Comparison of ENCODE assay signal across 9 cellular contexts in the genomic region with DNA sequence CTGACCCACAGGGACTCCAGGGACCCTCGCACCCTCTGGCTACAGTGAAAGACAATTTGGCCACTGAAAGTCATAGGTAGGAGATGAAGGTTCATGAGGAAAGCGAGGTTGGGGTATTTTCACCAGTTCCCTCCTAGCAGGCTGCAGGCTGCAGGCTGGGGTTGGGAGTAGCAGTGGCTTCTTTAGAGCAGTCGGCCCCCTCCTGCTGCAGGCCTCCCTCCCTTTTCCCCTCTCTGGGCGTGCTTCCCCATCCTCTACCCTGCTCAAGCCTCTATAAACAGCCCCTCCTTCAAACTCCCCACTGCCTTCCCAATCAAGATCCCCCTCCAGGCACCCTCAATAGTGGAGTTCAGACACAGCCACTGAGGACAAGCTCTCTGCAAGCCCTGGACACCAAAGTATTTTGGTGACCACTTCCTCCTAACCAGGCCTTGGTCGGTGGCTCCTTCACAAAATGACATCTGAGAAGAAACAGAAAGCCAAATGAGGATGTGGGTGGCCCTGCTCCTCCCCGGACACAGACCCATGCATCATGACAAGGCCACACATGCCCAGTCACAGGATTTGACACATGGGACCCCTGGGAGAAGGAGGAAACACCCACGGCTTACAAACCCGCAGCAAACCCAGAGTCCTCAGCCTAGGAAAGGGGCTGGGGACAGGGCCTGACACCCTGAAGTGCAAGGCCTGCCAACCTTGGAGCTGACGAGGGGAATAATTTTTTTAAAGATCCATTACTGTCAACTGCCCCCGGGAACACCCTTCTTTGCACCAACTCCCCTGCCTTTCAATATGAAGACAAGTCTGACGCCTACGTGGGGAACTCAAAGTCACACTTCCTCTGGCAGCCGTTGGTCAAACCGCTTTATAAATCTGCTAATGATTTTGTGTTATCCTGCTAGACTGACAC. TPM values are rescaled to one million over a fixed set of nuclear protein-coding genes. Genes with fewer than 3 reads are reported as not detected.
DNase-seq lines count a peak whose midpoint lies in the region; ATAC-seq and TF ChIP-seq lines count a peak whose summit lies in the region.
"Had no signal": no experiment of that assay in that cellular context is flagged by ENCODE, and none has a peak within 500 bp of the region (broad histone marks: within the 10 kb centered on the region; RNA-seq: fewer than 3 reads in every experiment).

No MANE protein-coding gene starts in this region.

- H3K79me2 ChIP-seq in PC-9 (ENCODE audit: low read depth): no peaks in the 10 kb centered on the region

- no peak overlapping the region for H3K27ac ChIP-seq in PC-9

- no peak overlapping the region for H3K4me3 Mint-ChIP-seq in activated CD8-positive, alpha-beta T cell treated with anti-CD3 and anti-CD28 coated beads, Interleukin-2, amount 10 ng/mL, durations not matched to agents 7 days and 5 days
- H3K4me3 Mint-ChIP-seq in naive thymus-derived CD8-positive, alpha-beta T cell: peak overlapping the region in 1 of 10 donors; percentile 60
- no peak overlapping the region for H3K4me3 Mint-ChIP-seq in activated CD4-positive, alpha-beta T cell treated with anti-CD3 and anti-CD28 coated beads for 36 hours

- intact Hi-C loops in PC-9 (cut with micrococcal nuclease; ENCODE audit: unreplicated experiment): no loop called here
- intact Hi-C loops in activated CD4-positive, alpha-beta T cell treated with anti-CD3 and anti-CD28 coated beads for 36 hours (cut with DNase I, micrococcal nuclease): no loop called here

- H3K36me3 ChIP-seq in PC-9 (ENCODE audit: low read depth): no peaks in the 10 kb centered on the region

- no peaks in the 10 kb centered on the region for H3K9me3 Mint-ChIP-seq in activated CD8-positive, alpha-beta T cell treated with anti-CD3 and anti-CD28 coated beads, Interleukin-2, amount 10 ng/mL, durations not matched to agents 7 days and 5 days (ENCODE audit: insufficient read depth)
- H3K9me3 Mint-ChIP-seq in naive thymus-derived CD8-positive, alpha-beta T cell: no peaks in the 10 kb centered on the region
- H3K9me3 Mint-ChIP-seq in activated CD4-positive, alpha-beta T cell treated with anti-CD3 and anti-CD28 coated beads for 36 hours (ENCODE audit: low read depth): no peaks in the 10 kb centered on the region

- peaks cover 27% of the 10 kb centered on the region for H3K4me1 Mint-ChIP-seq in activated CD8-positive, alpha-beta T cell treated with anti-CD3 and anti-CD28 coated beads, Interleukin-2, amount 10 ng/mL, durations not matched to agents 7 days and 5 days (ENCODE audit: low read depth)
- peaks cover 0 to 37% (median 3%) of the 10 kb centered on the region in 4 donors for H3K4me1 Mint-ChIP-seq in naive thymus-derived CD8-positive, alpha-beta T cell
- peaks cover 2% of the 10 kb centered on the region for H3K4me1 Mint-ChIP-seq in activated CD4-positive, alpha-beta T cell treated with anti-CD3 and anti-CD28 coated beads for 36 hours

- no peaks in the 10 kb centered on the region for H3K9me2 ChIP-seq in PC-9 (ENCODE audit: insufficient read depth)

- POLR2A ChIA-PET in activated CD8-positive, alpha-beta T cell treated with anti-CD3 and anti-CD28 coated beads, Interleukin-2, amount 10 ng/mL, durations not matched to agents 7 days and 5 days (lab: Charles Lee): no interaction called here
- POLR2A ChIA-PET in naive thymus-derived CD8-positive, alpha-beta T cell (lab: Charles Lee): no interaction called here
- POLR2A ChIA-PET in PC-9 (lab: Charles Lee; ENCODE audit: unreplicated experiment): interaction anchor here (0.8 kb wide), 1 partner anchor 87 kb away, joined by 4 read pairs; no protein-coding TSS in a partner anchor
- POLR2A ChIA-PET in activated CD4-positive, alpha-beta T cell treated with anti-CD3 and anti-CD28 coated beads for 36 hours (lab: Charles Lee): no interaction called here

- no peak overlapping the region for H3K4me2 ChIP-seq in PC-9

- no peak overlapping the region for H3K4me3 ChIP-seq in PC-9

- BruUV-seq in PC-9 (replicated peaks; lab: Mats Ljungman, UMichigan): no TSS peak

- peak; percentile 63 for ATAC-seq in HG03045 (IDR thresholded peaks at IDR 0.05; ENCODE audit: unreplicated experiment)
- peak; percentile 36 for ATAC-seq in activated CD8-positive, alpha-beta T cell treated with anti-CD3 and anti-CD28 coated beads, Interleukin-2, amount 10 ng/mL, durations not matched to agents 7 days and 5 days
- no peak for ATAC-seq in naive thymus-derived CD8-positive, alpha-beta T cell
- no peak for ATAC-seq in activated CD4-positive, alpha-beta T cell treated with anti-CD3 and anti-CD28 coated beads for 36 hours

- no peak overlapping the region for H2AFZ ChIP-seq in PC-9

- peaks cover 8% of the 10 kb centered on the region for H3K27me3 Mint-ChIP-seq in activated CD8-positive, alpha-beta T cell treated with anti-CD3 and anti-CD28 coated beads, Interleukin-2, amount 10 ng/mL, durations not matched to agents 7 days and 5 days (ENCODE audit: low read depth)
- no peaks in the 10 kb centered on the region for H3K27me3 Mint-ChIP-seq in naive thymus-derived CD8-positive, alpha-beta T cell
- no peaks in the 10 kb centered on the region for H3K27me3 Mint-ChIP-seq in activated CD4-positive, alpha-beta T cell treated with anti-CD3 and anti-CD28 coated beads for 36 hours

- no peaks in the 10 kb centered on the region for H3K9me3 ChIP-seq in PC-9 (ENCODE audit: insufficient read depth, low read depth)

- H3K4me1 ChIP-seq in PC-9 (replicated peaks; ENCODE audit: insufficient read depth): no peaks in the 10 kb centered on the region

- no peak for TF ChIP-seq CTCF in PC-9 (conservative IDR thresholded peaks at IDR 0.05)

- no peaks in the 10 kb centered on the region for H4K20me1 ChIP-seq in PC-9 (ENCODE audit: insufficient read depth)

- no peaks in the 10 kb centered on the region for H3K36me3 Mint-ChIP-seq in activated CD8-positive, alpha-beta T cell treated with anti-CD3 and anti-CD28 coated beads, Interleukin-2, amount 10 ng/mL, durations not matched to agents 7 days and 5 days (ENCODE audit: low read depth)
- H3K36me3 Mint-ChIP-seq in naive thymus-derived CD8-positive, alpha-beta T cell: no peaks in the 10 kb centered on the region
- no peaks in the 10 kb centered on the region for H3K36me3 Mint-ChIP-seq in activated CD4-positive, alpha-beta T cell treated with anti-CD3 and anti-CD28 coated beads for 36 hours (ENCODE audit: low read depth)

- DNase-seq in GM19238 (ENCODE audit: insufficient read length, low spot score): peak; percentile 64
- peak; percentile 52 for DNase-seq in activated CD8-positive, alpha-beta T cell treated with anti-CD3 and anti-CD28 coated beads, Interleukin-2, amount 10 ng/mL, durations not matched to agents 7 days and 5 days
- DNase-seq in naive thymus-derived CD8-positive, alpha-beta T cell: peak in 1 of 10 donors; percentile 30
- DNase-seq in PC-9: no peak
- DNase-seq in activated CD4-positive, alpha-beta T cell treated with anti-CD3 and anti-CD28 coated beads for 36 hours: no peak
- DNase-seq in activated T-cell treated with anti-CD3 and anti-CD28 coated beads, Interleukin-2, amount 50 U/mL, for 1 hour: no peak
- no peak for DNase-seq in epidermal melanocyte (ENCODE audit: insufficient read length, low spot score)

- peaks cover 44% of the 10 kb centered on the region for H3K27me3 ChIP-seq in PC-9 (ENCODE audit: insufficient read depth, low read depth)

- no peaks in the 10 kb centered on the region for H3F3A ChIP-seq in PC-9 (ENCODE audit: insufficient read depth, low read depth)

- CTCF ChIA-PET in activated CD8-positive, alpha-beta T cell treated with anti-CD3 and anti-CD28 coated beads, Interleukin-2, amount 10 ng/mL, durations not matched to agents 7 days and 5 days (lab: Charles Lee): no interaction called here
- CTCF ChIA-PET in PC-9 (lab: Charles Lee): no interaction called here
- CTCF ChIA-PET in activated CD4-positive, alpha-beta T cell treated with anti-CD3 and anti-CD28 coated beads for 36 hours (lab: Charles Lee): no interaction called here

- H3K27ac Mint-ChIP-seq in activated CD8-positive, alpha-beta T cell treated with anti-CD3 and anti-CD28 coated beads, Interleukin-2, amount 10 ng/mL, durations not matched to agents 7 days and 5 days: peak overlapping the region; percentile 80
- H3K27ac Mint-ChIP-seq in naive thymus-derived CD8-positive, alpha-beta T cell: peak overlapping the region in 6 of 10 donors; percentile 6 to 81 (median 64)
- H3K27ac Mint-ChIP-seq in activated CD4-positive, alpha-beta T cell treated with anti-CD3 and anti-CD28 coated beads for 36 hours: no peak overlapping the region

RNA-seq across cellular contexts. Expression of gene GAS7, which starts 41.6 kb away (rescaled TPM):
- total RNA-seq in activated CD8-positive, alpha-beta T cell treated with anti-CD3 and anti-CD28 coated beads, Interleukin-2, amount 10 ng/mL, durations not matched to agents 7 days and 5 days: 1 to 10 TPM in 1 of 2 experiments, under 1 TPM in 1; 0.61 to 1.6 TPM
- total RNA-seq in naive thymus-derived CD8-positive, alpha-beta T cell: 1 to 10 TPM; 1.6 to 2.1 TPM
- polyA plus RNA-seq in naive thymus-derived CD8-positive, alpha-beta T cell: 1 to 10 TPM in 1 of 3 donors, under 1 TPM in 1, not detected in 1; 0.05 to 1.1 TPM
- total RNA-seq in PC-9 (2021): not detected in 2 replicates
- 1 to 10 TPM in 1 of 2 experiments, under 1 TPM in 1; 0.60 to 1.3 TPM for total RNA-seq in activated CD4-positive, alpha-beta T cell treated with anti-CD3 and anti-CD28 coated beads for 36 hours
- total RNA-seq: endothelial cell of umbilical vein had no signal
- polyA plus RNA-seq: endothelial cell of umbilical vein had no signal

Comparison
In these comparisons a context has a peak if more than half of its experiments do, and no peak if none do; other contexts are left out.
1. DNase-seq: peak in GM19238 (single experiment) and activated CD8-positive, alpha-beta T cell treated with anti-CD3 and anti-CD28 coated beads, Interleukin-2, amount 10 ng/mL, durations not matched to agents 7 days and 5 days (single experiment); none in PC-9 (0 of 2), activated CD4-positive, alpha-beta T cell treated with anti-CD3 and anti-CD28 coated beads for 36 hours (single experiment), activated T-cell treated with anti-CD3 and anti-CD28 coated beads, Interleukin-2, amount 50 U/mL, for 1 hour (single experiment) and epidermal melanocyte (single experiment).
2. ATAC-seq: peak in HG03045 (single experiment) and activated CD8-positive, alpha-beta T cell treated with anti-CD3 and anti-CD28 coated beads, Interleukin-2, amount 10 ng/mL, durations not matched to agents 7 days and 5 days (single experiment); none in naive thymus-derived CD8-positive, alpha-beta T cell (0 of 2) and activated CD4-positive, alpha-beta T cell treated with anti-CD3 and anti-CD28 coated beads for 36 hours (single experiment).